ENCODE assay signal across 7 cellular contexts in genomic region chr1:31771891-31772668, GRCh38. TPM values are rescaled to one million over a fixed set of nuclear protein-coding genes. Genes with fewer than 3 reads are reported as not detected.
DNase-seq lines count a peak whose midpoint lies in the region; ATAC-seq and TF ChIP-seq lines count a peak whose summit lies in the region.

No MANE protein-coding gene starts in this region.

- no peaks in the 10 kb centered on the region for H3K36me3 ChIP-seq in brain microvascular endothelial cell (replicated peaks)
- no peaks in the 10 kb centered on the region for H3K36me3 ChIP-seq in muscle layer of colon (ENCODE audit: insufficient read depth, low read length)
- H3K36me3 ChIP-seq in thymus (ENCODE audit: control insufficient read depth, insufficient read depth) = no peaks in the 10 kb centered on the region
- H3K36me3 ChIP-seq in BE2C = no peaks in the 10 kb centered on the region

- 2% methylated on average over 68 of the region's 68 CpGs for WGBS in thymus

- no peaks in the 10 kb centered on the region for H3K9me3 ChIP-seq in muscle layer of colon (ENCODE audit: low read length)
- H3K9me3 ChIP-seq in thymus (ENCODE audit: control insufficient read depth) = no peaks in the 10 kb centered on the region
- H3K9me3 ChIP-seq in BE2C = no peaks in the 10 kb centered on the region

- peak overlapping the region; percentile 27 for H3K4me3 ChIP-seq in brain microvascular endothelial cell (ENCODE audit: low read depth, low read length)
- H3K4me3 ChIP-seq in muscle layer of colon (ENCODE audit: low read depth in 1 of 2, low read length in 2 of 2) = peak overlapping the region; percentile 15 to 47
- H3K4me3 ChIP-seq in thymus (ENCODE audit: low read length) = peak overlapping the region; percentile 42
- no peak overlapping the region for H3K4me3 ChIP-seq in BE2C (ENCODE audit: low read depth, low read length)

- no peak overlapping the region for H3K9ac ChIP-seq in muscle layer of colon (ENCODE audit: low read length)

- H3K4me1 ChIP-seq in muscle layer of colon (ENCODE audit: insufficient read depth, low read length) = peaks cover 12% of the 10 kb centered on the region
- peaks cover 20% of the 10 kb centered on the region for H3K4me1 ChIP-seq in thymus (ENCODE audit: control insufficient read depth, insufficient read depth, low read length)
- peaks cover 34% of the 10 kb centered on the region for H3K4me1 ChIP-seq in BE2C

- H3K27me3 ChIP-seq in brain microvascular endothelial cell (replicated peaks) (peaks cover 34% of the 10 kb centered on the region), muscle layer of colon (ENCODE audit: control insufficient read depth in 1 of 2, insufficient read depth in 2 of 2, low read length in 2 of 2) (peaks cover 47 to 56% of the 10 kb centered on the region in 2 donors), thymus (ENCODE audit: control insufficient read depth, insufficient read depth) (peaks cover 9% of the 10 kb centered on the region), BE2C (no peaks in the 10 kb centered on the region)

- TF ChIP-seq CTCF in brain microvascular endothelial cell (IDR thresholded peaks at IDR 0.05; ENCODE audit: low read depth, low read length, missing control alignments) = no peak
- no peak for TF ChIP-seq CTCF in BE2C (IDR thresholded peaks at IDR 0.05; ENCODE audit: low read depth, low read length)

- ATAC-seq in activated CD4-positive, CD25-positive, alpha-beta regulatory T cell treated with anti-CD3 and anti-CD28 coated beads, Interleukin-2, amount 50 U/mL, for 24 hours = peak; percentile 92 to 93

- no peak overlapping the region for H3K27ac ChIP-seq in brain microvascular endothelial cell
- H3K27ac ChIP-seq in muscle layer of colon (ENCODE audit: low read depth, low read length) = no peak overlapping the region
- peak overlapping the region; percentile 70 for H3K27ac ChIP-seq in thymus (ENCODE audit: low read depth)

- DNase-seq in brain microvascular endothelial cell (no peak), amniotic stem cell (lab: John Stamatoyannopoulos, UW) (no peak), BE2C (no peak), DMS 273 (lab: John Stamatoyannopoulos, UW; ENCODE audit: unreplicated experiment) (no peak)

- in situ Hi-C loops in brain microvascular endothelial cell (cut with HindIII; ENCODE audit: low pct_ligation_motif_present, low sequenced_read_pairs) = no loop called here

RNA-seq across cellular contexts. Expression of gene ADGRB2, which starts 7.9 kb away (rescaled TPM):
- polyA plus RNA-seq in thymus = 24.4 TPM
- 104 TPM for polyA plus RNA-seq in BE2C (2012; ENCODE audit: insufficient read depth, insufficient read length, low read depth)

RNA-seq across cellular contexts. Expression of gene SPOCD1, which starts 43.7 kb away (rescaled TPM):
- polyA plus RNA-seq in thymus = 0.41 TPM
- polyA plus RNA-seq in BE2C (2012; ENCODE audit: insufficient read depth, insufficient read length, low read depth) = not detected
